8 cellular contexts compared by ENCODE assay signal in the genomic region with DNA sequence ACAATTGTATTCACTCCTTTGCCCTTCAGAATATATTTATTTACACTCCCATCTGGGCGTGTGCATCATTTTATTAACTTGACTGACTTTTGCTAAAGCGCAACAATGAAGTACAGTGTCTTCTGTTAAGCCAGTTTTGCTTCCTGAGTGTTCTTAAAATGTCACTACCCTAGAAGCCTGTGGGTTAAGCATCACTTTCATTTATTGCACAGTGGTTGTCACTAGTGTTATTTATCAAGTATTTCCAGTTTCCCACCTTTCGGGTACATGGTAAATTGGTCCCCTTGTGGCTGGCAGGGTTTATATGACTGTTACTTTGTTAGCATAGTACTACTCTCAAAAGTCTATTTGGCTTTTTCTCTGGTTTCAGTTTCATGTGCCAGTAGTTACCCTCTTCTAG. TPM values are rescaled to one million over a fixed set of nuclear protein-coding genes. Genes with fewer than 3 reads are reported as not detected.
A peak's percentile ranks its signal among the peaks of the same experiment; 100 is the strongest.
DNase-seq lines count a peak whose midpoint lies in the region; ATAC-seq and TF ChIP-seq lines count a peak whose summit lies in the region.
"Had no signal": no experiment of that assay in that cellular context is flagged by ENCODE, and none has a peak within 500 bp of the region (broad histone marks: within the 10 kb centered on the region; RNA-seq: fewer than 3 reads in every experiment).

No MANE protein-coding gene starts in this region.

- peaks cover 13 to 53% (median 22%) of the 10 kb centered on the region in 7 donors for H3K4me1 Mint-ChIP-seq in naive thymus-derived CD4-positive, alpha-beta T cell

- no peak overlapping the region for H2BK15ac ChIP-seq in IMR-90 (ENCODE audit: low read depth, low read length)

- POLR2A ChIA-PET in IMR-90 (lab: Charles Lee; ENCODE audit: unreplicated experiment) = no interaction called here
- POLR2A ChIA-PET in naive thymus-derived CD4-positive, alpha-beta T cell (lab: Charles Lee) = interaction anchor here (3.0 kb wide), 1 partner anchor 31 kb away, joined by 16 read pairs; no protein-coding TSS in a partner anchor

- in situ Hi-C loops in IMR-90 (cut with MboI; ENCODE audit: low sequenced_read_pairs) = loop anchor here (25.0 kb wide), 1 partner anchor 428 kb away; no protein-coding TSS in a partner anchor
- in situ Hi-C loops in KBM-7 (cut with MboI; ENCODE audit: low pct_unique_long_range_greater_than_20kb, low sequenced_read_pairs) = no loop called here

- H3K18ac ChIP-seq in IMR-90 (ENCODE audit: low read depth, low read length) = no peak overlapping the region

- H3K4me3 Mint-ChIP-seq in naive thymus-derived CD4-positive, alpha-beta T cell = peak overlapping the region in 1 of 10 donors; percentile 95

- no peak overlapping the region for H4K5ac ChIP-seq in IMR-90 (ENCODE audit: low read depth, low read length)

- peaks cover 15% of the 10 kb centered on the region for H3K4me1 ChIP-seq in IMR-90 (ENCODE audit: control insufficient read depth, insufficient read depth, low read length)
- peaks cover 12 to 22% of the 10 kb centered on the region in 2 donors for H3K4me1 ChIP-seq in naive thymus-derived CD4-positive, alpha-beta T cell (ENCODE audit: control insufficient read depth in 2 of 2, insufficient read depth in 2 of 2, low read length in 2 of 2)

- no peak overlapping the region for H3K14ac ChIP-seq in IMR-90 (replicated peaks; ENCODE audit: low read depth, low read length)

- no peak overlapping the region for H3K56ac ChIP-seq in IMR-90 (ENCODE audit: extremely low read depth, insufficient read depth, low read length)

- ATAC-seq in GM18907 (IDR thresholded peaks at IDR 0.05; ENCODE audit: unreplicated experiment) (peak; percentile 35), GM21786 (IDR thresholded peaks at IDR 0.05; ENCODE audit: unreplicated experiment) (peak; percentile 34), IMR-90 (ENCODE audit: low read depth) (no peak)
- ATAC-seq in naive thymus-derived CD4-positive, alpha-beta T cell = peak; percentile 2

- no peak overlapping the region for H4K8ac ChIP-seq in IMR-90 (ENCODE audit: low read depth in 2 of 2, low read length in 2 of 2)

- no peak overlapping the region for H2BK120ac ChIP-seq in IMR-90 (ENCODE audit: low read depth, low read length)

- H4K20me1 ChIP-seq in IMR-90 (ENCODE audit: insufficient read depth, low read length) = peaks cover 24% of the 10 kb centered on the region

- no peak overlapping the region for H4K91ac ChIP-seq in IMR-90 (ENCODE audit: insufficient read depth, low read depth, low read length)

- intact Hi-C loops in IMR-90 (cut with micrococcal nuclease) = loop anchor here (1.0 kb wide), 2 partner anchors 32 to 61 kb away; no protein-coding TSS in a partner anchor
- intact Hi-C loops in naive thymus-derived CD4-positive, alpha-beta T cell (cut with micrococcal nuclease) = loop anchor here (1.0 to 5.0 kb wide), 8 partner anchors 32 to 872 kb away; partner anchors contain the start of genes ARF5 (in 2 of the 2), ATP6V1F (in 2 of the 2), GCC1 (in 2 of the 2) and RBM28 (in 1 of the 2)

- H3K4me3 ChIP-seq in IMR-90 (ENCODE audit: insufficient read depth, low read depth, low read length) = no peak overlapping the region
- no peak overlapping the region for H3K4me3 ChIP-seq in naive thymus-derived CD4-positive, alpha-beta T cell (ENCODE audit: low read length)
- H3K4me3 ChIP-seq: ascending aorta had no signal

- H3K9me3 ChIP-seq in IMR-90 (ENCODE audit: control insufficient read depth, insufficient read depth, low read length) = no peaks in the 10 kb centered on the region
- H3K9me3 ChIP-seq in naive thymus-derived CD4-positive, alpha-beta T cell (ENCODE audit: control insufficient read depth in 2 of 3, low read length in 3 of 3) = no peaks in the 10 kb centered on the region
- H3K9me3 ChIP-seq: ascending aorta had no signal

- peaks cover 14 to 41% of the 10 kb centered on the region in 2 experiments; a peak in 3 of 4 replicates for H3K79me1 ChIP-seq in IMR-90 (ENCODE audit: low read depth in 1 of 2, low read length in 2 of 2)

- peaks cover 0 to 23% (median 0%) of the 10 kb centered on the region in 5 donors for H3K36me3 Mint-ChIP-seq in naive thymus-derived CD4-positive, alpha-beta T cell

- H3K4ac ChIP-seq in IMR-90 (ENCODE audit: low read depth, low read length) = no peak overlapping the region

- WGBS in IMR-90 (ENCODE audit: extremely low coverage in 2 of 2, insufficient read length in 1 of 2), 2 experiments = 64% methylated on average over 2 of the region's 3 CpGs; no CpG with 5 or more reads in 1 of the 2 experiments

- H2AK5ac ChIP-seq in IMR-90 (ENCODE audit: low read depth, low read length) = no peak overlapping the region

- DNase-seq in IMR-90 (no peak), KBM-7 (no peak), putamen (ENCODE audit: low spot score) (no peak), COR-L47 (lab: John Stamatoyannopoulos, UW) (no peak)
- DNase-seq in naive thymus-derived CD4-positive, alpha-beta T cell = no peak

- H3K9ac ChIP-seq in IMR-90 (ENCODE audit: low read depth, low read length) = no peak overlapping the region; the same call in 1 of the 2 replicates

- no peak overlapping the region for H3K4me2 ChIP-seq in IMR-90 (ENCODE audit: low read depth, low read length)

- H3K27ac ChIP-seq in IMR-90 (ENCODE audit: insufficient read depth, low read length) = no peak overlapping the region
- H3K27ac ChIP-seq in naive thymus-derived CD4-positive, alpha-beta T cell (ENCODE audit: low read depth, low read length) = peak overlapping the region; percentile 0
- H3K27ac ChIP-seq: ascending aorta had no signal

- H2AK9ac ChIP-seq in IMR-90 (replicated peaks; ENCODE audit: low read depth, low read length, poor library complexity) = no peak overlapping the region

- peaks cover 0 to 1% (median 0%) of the 10 kb centered on the region in 11 donors for H3K9me3 Mint-ChIP-seq in naive thymus-derived CD4-positive, alpha-beta T cell

- H3K36me3 ChIP-seq in IMR-90 (ENCODE audit: control insufficient read depth, insufficient read depth, low read length) = peaks cover 10% of the 10 kb centered on the region
- H3K36me3 ChIP-seq in naive thymus-derived CD4-positive, alpha-beta T cell (ENCODE audit: control insufficient read depth in 2 of 3, insufficient read depth in 3 of 3, low read length in 3 of 3) = no peaks in the 10 kb centered on the region

- no peak for TF ChIP-seq RAD21 in IMR-90 (IDR thresholded peaks at IDR 0.05; ENCODE audit: low read length)

- no peak overlapping the region for H2BK5ac ChIP-seq in IMR-90 (ENCODE audit: low read depth, low read length, poor library complexity, severe bottlenecking)

- no peak overlapping the region for H2AFZ ChIP-seq in IMR-90 (replicated peaks; ENCODE audit: low read length, poor library complexity)

- peak overlapping the region; percentile 15; the same call in 1 of the 2 replicates for H3K23ac ChIP-seq in IMR-90 (ENCODE audit: low read depth, low read length)

- peak overlapping the region in 3 of 9 donors; percentile 5 to 84 (median 30) for H3K27ac Mint-ChIP-seq in naive thymus-derived CD4-positive, alpha-beta T cell

- no TSS peak for BruUV-seq in IMR-90 (replicated peaks; lab: Mats Ljungman, UMichigan)

- dilution Hi-C loops in IMR-90 (cut with HindIII; ENCODE audit: low sequenced_read_pairs, unreplicated experiment) = no loop called here

- H2BK20ac ChIP-seq in IMR-90 (ENCODE audit: low read depth, low read length) = no peak overlapping the region

- no peaks in the 10 kb centered on the region for H3K27me3 ChIP-seq in IMR-90 (ENCODE audit: control insufficient read depth, insufficient read depth, low read length)
- no peaks in the 10 kb centered on the region for H3K27me3 ChIP-seq in naive thymus-derived CD4-positive, alpha-beta T cell (ENCODE audit: control insufficient read depth in 2 of 2, insufficient read depth in 2 of 2, low read length in 2 of 2)
- H3K27me3 ChIP-seq: ascending aorta had no signal

- no peak for TF ChIP-seq POLR2A in IMR-90 (IDR thresholded peaks at IDR 0.05; ENCODE audit: low read depth, low read length)

- H3K9me1 ChIP-seq in IMR-90 (ENCODE audit: insufficient read depth, low read length) = 0 out of 2 replicates have a peak, but pooled peaks cover 6% of the 10 kb centered on the region

- TF ChIP-seq CTCF in IMR-90 (conservative IDR thresholded peaks at IDR 0.05; ENCODE audit: low read depth, low read length) = no peak

- H3K27me3 Mint-ChIP-seq in naive thymus-derived CD4-positive, alpha-beta T cell = no peaks in the 10 kb centered on the region

- CTCF ChIA-PET in IMR-90 (lab: Yijun Ruan, JAX) = interaction anchor here (1.0 to 4.2 kb wide), 2 partner anchors 23 to 32 kb away, joined by 3 to 71 read pairs; no protein-coding TSS in a partner anchor
- CTCF ChIA-PET in naive thymus-derived CD4-positive, alpha-beta T cell (lab: Charles Lee) = interaction anchor here (1.5 to 4.1 kb wide), 6 partner anchors 10 to 114 kb away, joined by 6 to 204 read pairs (median 12); partner anchors contain the start of gene RBM28

TF ChIP-seq in IMR-90, 13 proteins besides CTCF, POLR2A, EP300 and RAD21 (continues in another document):
- TF ChIP-seq CHD1 (IDR thresholded peaks at IDR 0.05; ENCODE audit: low read depth, low read length) = no peak
- TF ChIP-seq BHLHE40 (IDR thresholded peaks at IDR 0.05; ENCODE audit: low read depth, low read length) = no peak
- no peak for TF ChIP-seq MXI1 (IDR thresholded peaks at IDR 0.05; ENCODE audit: borderline replicate concordance, low read depth, low read length)
- TF ChIP-seq MAFK (IDR thresholded peaks at IDR 0.05; ENCODE audit: low read depth, low read length) = no peak
- no peak for TF ChIP-seq CEBPB (IDR thresholded peaks at IDR 0.05; ENCODE audit: low read depth, low read length)
- TF ChIP-seq NFE2L2 (IDR thresholded peaks at IDR 0.05; ENCODE audit: low read depth, low read length) = no peak

RNA-seq across cellular contexts. Expression of gene HILPDA, which starts 3.3 kb away (rescaled TPM):
- 23.6 and 31.2 TPM in 2 replicates for total RNA-seq in IMR-90 (2012; rRNA removed)
- 29.8 and 35.6 TPM in 2 replicates for polyA plus RNA-seq in IMR-90 (2012; rRNA removed)
- 24.4 and 28.0 TPM in 2 replicates for polyA plus RNA-seq in IMR-90 (2012; cell fraction: cytosol; rRNA removed)
- polyA plus RNA-seq in IMR-90 (2012; cell fraction: nucleus; rRNA removed; ENCODE audit: low replicate concordance) = 17.9 and 23.2 TPM in 2 replicates
- total RNA-seq in naive thymus-derived CD4-positive, alpha-beta T cell = 10 to 100 TPM in 1 of 5 experiments, 1 to 10 TPM in 4; 2.4 to 39.5 (median 4.4) TPM
- 1 to 10 TPM; 2.5 to 3.1 TPM for polyA plus RNA-seq in naive thymus-derived CD4-positive, alpha-beta T cell

RNA-seq across cellular contexts. Expression of gene METTL2B, which starts 17.6 kb away (rescaled TPM):
- 34.2 and 45.8 TPM in 2 replicates for total RNA-seq in IMR-90 (2012; rRNA removed)
- 14.1 and 18.0 TPM in 2 replicates for polyA plus RNA-seq in IMR-90 (2012; rRNA removed)
- polyA plus RNA-seq in IMR-90 (2012; cell fraction: cytosol; rRNA removed) = 7.1 and 7.9 TPM in 2 replicates
- 6.4 and 18.4 TPM in 2 replicates for polyA plus RNA-seq in IMR-90 (2012; cell fraction: nucleus; rRNA removed; ENCODE audit: low replicate concordance)
- 10 to 100 TPM; 18.2 to 35.1 (median 25.9) TPM for total RNA-seq in naive thymus-derived CD4-positive, alpha-beta T cell
- 10 to 100 TPM; 14.7 to 29.7 TPM for polyA plus RNA-seq in naive thymus-derived CD4-positive, alpha-beta T cell

RNA-seq across cellular contexts. Expression of gene IMPDH1, which starts 49.2 kb away (rescaled TPM):
- 45.3 and 49.5 TPM in 2 replicates for total RNA-seq in IMR-90 (2012; rRNA removed)
- 69.3 and 72.0 TPM in 2 replicates for polyA plus RNA-seq in IMR-90 (2012; rRNA removed)
- polyA plus RNA-seq in IMR-90 (2012; cell fraction: cytosol; rRNA removed) = 76.2 and 79.9 TPM in 2 replicates
- 87.3 and 216 TPM in 2 replicates for polyA plus RNA-seq in IMR-90 (2012; cell fraction: nucleus; rRNA removed; ENCODE audit: low replicate concordance)
- 10 to 100 TPM; 36.5 to 92.0 (median 44.4) TPM for total RNA-seq in naive thymus-derived CD4-positive, alpha-beta T cell
- polyA plus RNA-seq in naive thymus-derived CD4-positive, alpha-beta T cell = 10 to 100 TPM; 33.7 to 48.1 TPM
